In genomic region chr19:5676711-5677110, GRCh38 we compare ENCODE assay signal across 18 cellular contexts. TPM values are rescaled to one million over a fixed set of nuclear protein-coding genes. Genes with fewer than 3 reads are reported as not detected.
"Had no signal": no experiment of that assay in that cellular context is flagged by ENCODE, and none has a peak within 500 bp of the region (broad histone marks: within the 10 kb centered on the region; RNA-seq: fewer than 3 reads in every experiment).

No MANE protein-coding gene starts in this region.

- H3K27ac Mint-ChIP-seq: activated CD8-positive, alpha-beta T cell treated with anti-CD3 and anti-CD28 coated beads for 36 hours; mesothelial cell of epicardium had no signal

- H3K27me3 ChIP-seq: hepatocyte, right lobe of liver, upper lobe of right lung had no signal

- H3K27ac ChIP-seq: epithelial cell of prostate, hepatocyte, prostate gland, right lobe of liver, upper lobe of right lung had no signal

- H3K9me3 ChIP-seq: prostate gland, right lobe of liver, upper lobe of right lung had no signal

- H3K4me3 Mint-ChIP-seq: activated CD8-positive, alpha-beta T cell treated with anti-CD3 and anti-CD28 coated beads for 36 hours; mesothelial cell of epicardium had no signal

- H3K27me3 Mint-ChIP-seq: activated CD8-positive, alpha-beta T cell treated with anti-CD3 and anti-CD28 coated beads for 36 hours had no signal

- H3K9me3 Mint-ChIP-seq: activated CD8-positive, alpha-beta T cell treated with anti-CD3 and anti-CD28 coated beads for 36 hours; mesothelial cell of epicardium had no signal

- DNase-seq: activated CD8-positive, alpha-beta memory T cell treated with anti-CD3 and anti-CD28 coated beads, Interleukin-2, amount 50 U/mL, for 48 hours; activated CD8-positive, alpha-beta T cell treated with anti-CD3 and anti-CD28 coated beads for 36 hours; central memory CD4-positive, alpha-beta T cell; cortex of kidney; effector CD8-positive, alpha-beta T cell; kidney glomerular epithelial cell; naive thymus-derived CD4-positive, alpha-beta T cell; occipital lobe; right lobe of liver; stimulated activated CD4-positive, alpha-beta T cell treated with anti-CD3 and anti-CD28 coated beads, Interleukin-2, amount 100 ng/mL, for 48 hours; stimulated activated naive CD8-positive, alpha-beta T cell treated with anti-CD3 and anti-CD28 coated beads, Interleukin-15, Interleukin-2, amounts not matched to agents 100 U/mL and 50 U/mL, for 24 hours; T-helper 9 cell; upper lobe of right lung had no signal

- H2AFZ ChIP-seq: hepatocyte had no signal

- H3K4me2 ChIP-seq: hepatocyte had no signal

- H3K4me3 ChIP-seq: hepatocyte, prostate gland, right lobe of liver, upper lobe of right lung had no signal

- H3K36me3 ChIP-seq: prostate gland, right lobe of liver had no signal

RNA-seq across cellular contexts. Expression of gene CATSPERD, which starts 43.7 kb away (rescaled TPM):
- total RNA-seq: activated CD8-positive, alpha-beta T cell treated with anti-CD3 and anti-CD28 coated beads for 36 hours; hepatocyte; lower leg skin; mesothelial cell of epicardium; occipital lobe; right lobe of liver; upper lobe of right lung had no signal
- polyA plus RNA-seq: hepatocyte; naive thymus-derived CD4-positive, alpha-beta T cell had no signal
